14 cellular contexts compared by ENCODE assay signal in genomic region chr6:158417760-158418098, GRCh38.
A peak's percentile ranks its signal among the peaks of the same experiment; 100 is the strongest.
DNase-seq lines count a peak whose midpoint lies in the region; ATAC-seq, FAIRE-seq and TF ChIP-seq lines count a peak whose summit lies in the region.
"Had no signal": no experiment of that assay in that cellular context is flagged by ENCODE, and none has a peak within 500 bp of the region (broad histone marks: within the 10 kb centered on the region; RNA-seq: fewer than 3 reads in every experiment).

No MANE protein-coding gene starts in this region.

- no peak for TF ChIP-seq CTCF in fibroblast of mammary gland (conservative IDR thresholded peaks at IDR 0.05; ENCODE audit: control insufficient read depth, insufficient read depth, low read depth, low read length)
- no peak for TF ChIP-seq CTCF in D721Med (IDR thresholded peaks at IDR 0.05; ENCODE audit: insufficient read depth, missing control alignments)

- DNase-seq in ELR (ENCODE audit: low read depth) (peak; percentile 78), amniotic epithelial cell (ENCODE audit: low read depth) (peak; percentile 92), fibroblast of mammary gland (ENCODE audit: low read depth) (peak; percentile 71), pons (ENCODE audit: low spot score) (peak; percentile 92), D721Med (ENCODE audit: insufficient read length, low spot score) (no peak)
- no peak for DNase-seq in activated CD4-positive, alpha-beta T cell treated with anti-CD3 and anti-CD28 coated beads for 4 hours
- DNase-seq: activated CD8-positive, alpha-beta T cell treated with anti-CD3 and anti-CD28 coated beads for 36 hours; activated naive CD4-positive, alpha-beta T cell treated with anti-CD3 and anti-CD28 coated beads for 36 hours; CD4-positive, CD25-positive, alpha-beta regulatory T cell; effector CD8-positive, alpha-beta T cell; naive thymus-derived CD4-positive, alpha-beta T cell; NCI-H1417 treated with DMSO at 0.1 percent for 48 hours had no signal

- ATAC-seq in HG03280 (IDR thresholded peaks at IDR 0.05; ENCODE audit: unreplicated experiment) (no peak), HG02610 (IDR thresholded peaks at IDR 0.05; ENCODE audit: unreplicated experiment) (no peak)
- ATAC-seq: activated CD8-positive, alpha-beta T cell treated with anti-CD3 and anti-CD28 coated beads for 36 hours; naive thymus-derived CD4-positive, alpha-beta T cell had no signal

- FAIRE-seq in D721Med (lab: Jason Lieb, UNC), result no peak

- no peak overlapping the region for H3K4me3 ChIP-seq in fibroblast of mammary gland (ENCODE audit: control insufficient read depth, low read depth, low read length)

Comparison
In these comparisons a context has a peak if more than half of its experiments do, and no peak if none do; other contexts are left out.
1. DNase-seq: peak in ELR (single experiment), amniotic epithelial cell (single experiment), fibroblast of mammary gland (single experiment) and pons (single experiment); none in activated CD4-positive, alpha-beta T cell treated with anti-CD3 and anti-CD28 coated beads for 4 hours (0 of 2) and D721Med (single experiment).